ENCODE assay signal across 9 cellular contexts in genomic region chr2:69163109-69163508, GRCh38.
A peak's percentile ranks its signal among the peaks of the same experiment; 100 is the strongest.
DNase-seq lines count a peak whose midpoint lies in the region; ATAC-seq and TF ChIP-seq lines count a peak whose summit lies in the region.
"Had no signal": no experiment of that assay in that cellular context is flagged by ENCODE, and none has a peak within 500 bp of the region (broad histone marks: within the 10 kb centered on the region; RNA-seq: fewer than 3 reads in every experiment).

No MANE protein-coding gene starts in this region.

- no peak overlapping the region for H2AFZ ChIP-seq in mammary epithelial cell (ENCODE audit: low read depth, low read length)

- H3K9me3 ChIP-seq in mammary epithelial cell (replicated peaks; ENCODE audit: insufficient read depth, low read length) = no peaks in the 10 kb centered on the region

- H3K9ac ChIP-seq in mammary epithelial cell (ENCODE audit: insufficient read depth, low read length) (no peak overlapping the region), mesendoderm (ENCODE audit: low read length) (no peak overlapping the region)

- H3K79me2 ChIP-seq in mammary epithelial cell (ENCODE audit: insufficient read depth, low read length) (no peaks in the 10 kb centered on the region), mesendoderm (ENCODE audit: control insufficient read depth, insufficient read depth, low read length) (no peaks in the 10 kb centered on the region)

- H3K27me3 ChIP-seq in mammary epithelial cell (ENCODE audit: insufficient read depth, low read length) = no peaks in the 10 kb centered on the region
- no peaks in the 10 kb centered on the region for H3K27me3 ChIP-seq in mesendoderm (ENCODE audit: insufficient read depth, low read length, poor library complexity)

- TF ChIP-seq CTCF in mammary epithelial cell (conservative IDR thresholded peaks at IDR 0.05 in 1 of 2, IDR thresholded peaks at IDR 0.05 in 1 of 2; ENCODE audit: extremely low read depth in 1 of 2, insufficient read depth in 1 of 2, low read depth in 1 of 2, low read length in 2 of 2) = no peak
- TF ChIP-seq CTCF in GM10266 (IDR thresholded peaks at IDR 0.05; ENCODE audit: control insufficient read depth, insufficient read depth, low read depth, missing control alignments) = no peak

- H3K23ac ChIP-seq in mesendoderm (ENCODE audit: low read length) = no peak overlapping the region

- CTCF ChIA-PET in mammary epithelial cell (lab: Charles Lee; ENCODE audit: low non-redundant PET) = no interaction called here
- CTCF ChIA-PET in HEK293T (lab: Yijun Ruan, JAX) = no interaction called here

- H2BK15ac ChIP-seq in mesendoderm (replicated peaks; ENCODE audit: low read depth) = no peak overlapping the region

- no TSS peak for BruUV-seq in mammary epithelial cell (replicated peaks; lab: Mats Ljungman, UMichigan)

- H3K18ac ChIP-seq in mesendoderm (ENCODE audit: low read length) = peak overlapping the region; percentile 36

- H3K27ac ChIP-seq in mammary epithelial cell (ENCODE audit: insufficient read depth, low read depth, low read length) (peak overlapping the region; percentile 2), mesendoderm (ENCODE audit: low read depth, low read length) (peak overlapping the region; percentile 80)

- peak overlapping the region; percentile 34 for H3K4me2 ChIP-seq in mammary epithelial cell (ENCODE audit: insufficient read depth, low read depth, low read length)
- H3K4me2 ChIP-seq in mesendoderm (ENCODE audit: low read length) = no peak overlapping the region

- dilution Hi-C loops in mammary epithelial cell (cut with HindIII; ENCODE audit: low sequenced_read_pairs) = no loop called here

- H2BK120ac ChIP-seq in mesendoderm (ENCODE audit: low read depth, low read length) = peak overlapping the region; percentile 65

- no peaks in the 10 kb centered on the region for H4K20me1 ChIP-seq in mammary epithelial cell (ENCODE audit: insufficient read depth, low read length)

- no peak overlapping the region for H4K8ac ChIP-seq in mesendoderm (ENCODE audit: low read depth, low read length)

- ATAC-seq in HG03442 (IDR thresholded peaks at IDR 0.05; ENCODE audit: unreplicated experiment) (no peak), HG03025 (IDR thresholded peaks at IDR 0.05; ENCODE audit: low FRiP score, unreplicated experiment) (no peak)

- no peaks in the 10 kb centered on the region for H3K79me1 ChIP-seq in mesendoderm (ENCODE audit: low read length)

- peak overlapping the region; percentile 35 for H3K56ac ChIP-seq in mesendoderm (ENCODE audit: low read length)

- H4K5ac ChIP-seq in mesendoderm (ENCODE audit: low read length) = no peak overlapping the region

- in situ Hi-C loops in mammary epithelial cell (cut with MboI; ENCODE audit: low sequenced_read_pairs in 2 of 2) = loop anchor here (5.0 kb wide), 1 partner anchor 139 kb away; no protein-coding TSS in a partner anchor

- H3K36me3 ChIP-seq in mammary epithelial cell (ENCODE audit: insufficient read depth, low read length) (no peaks in the 10 kb centered on the region), mesendoderm (ENCODE audit: control insufficient read depth, insufficient read depth, low read length) (no peaks in the 10 kb centered on the region)

- H3K4me1 ChIP-seq in mammary epithelial cell (ENCODE audit: insufficient read depth, low read length) (peaks cover 46% of the 10 kb centered on the region), mesendoderm (ENCODE audit: control insufficient read depth, low read depth, low read length) (peaks cover 31% of the 10 kb centered on the region)

- peak; percentile 83 to 88 for DNase-seq in AML-193 (lab: John Stamatoyannopoulos, UW)
- peak; percentile 94 to 96 for DNase-seq in Kasumi-1 (lab: John Stamatoyannopoulos, UW)
- peak; percentile 55 for DNase-seq in mammary epithelial cell
- peak; percentile 92 for DNase-seq in mesendoderm
- DNase-seq in GM10266 (ENCODE audit: extremely low spot score) = no peak
- no peak for DNase-seq in HEK293T (ENCODE audit: extremely low spot score)
- DNase-seq: natural killer cell had no signal

- intact Hi-C loops in mammary epithelial cell (cut with micrococcal nuclease) = loop anchor here (5.0 kb wide), 2 partner anchors 44 to 221 kb away; no protein-coding TSS in a partner anchor

- POLR2A ChIA-PET in HEK293T (lab: Yijun Ruan, JAX) = no interaction called here

- H2AK5ac ChIP-seq in mesendoderm (ENCODE audit: low read length) = no peak overlapping the region

- 0% methylated on average over 6 of the region's 6 CpGs for WGBS in mammary epithelial cell (ENCODE audit: low coverage, missing lambda C conversion rate)
- WGBS in mesendoderm (ENCODE audit: extremely low coverage, insufficient coverage, low lambda C conversion rate) = no CpG with 5 or more reads among the region's 6 CpGs

- peak overlapping the region; percentile 88 for H2BK5ac ChIP-seq in mesendoderm (ENCODE audit: low read length)

- H3K4ac ChIP-seq in mesendoderm (ENCODE audit: low read depth, low read length) = peak overlapping the region; percentile 17

- H3K4me3 ChIP-seq in mammary epithelial cell (replicated peaks in 1 of 3; ENCODE audit: insufficient read depth in 1 of 3, low read depth in 2 of 3, low read length in 3 of 3) (no peak overlapping the region), mesendoderm (ENCODE audit: low read length) (no peak overlapping the region)

TF ChIP-seq in HEK293T, 16 proteins besides CTCF, POLR2A, EP300 and RAD21:
- no peak for TF ChIP-seq FOXK2 (IDR thresholded peaks at IDR 0.05)
- no peak for TF ChIP-seq LEF1 (IDR thresholded peaks at IDR 0.05; ENCODE audit: borderline replicate concordance)
- TF ChIP-seq NFRKB (IDR thresholded peaks at IDR 0.05) = no peak
- TF ChIP-seq CTBP1 (IDR thresholded peaks at IDR 0.05; ENCODE audit: borderline replicate concordance) = no peak
- no peak for TF ChIP-seq FOXA1 (IDR thresholded peaks at IDR 0.05)
- no peak for TF ChIP-seq TARDBP (IDR thresholded peaks at IDR 0.05)
- no peak for TF ChIP-seq SP1 (IDR thresholded peaks at IDR 0.05)
- no peak for TF ChIP-seq BHLHE40 (IDR thresholded peaks at IDR 0.05; ENCODE audit: borderline replicate concordance)
- TF ChIP-seq HDGF (IDR thresholded peaks at IDR 0.05; ENCODE audit: borderline replicate concordance) = no peak
- TF ChIP-seq PKNOX1 (IDR thresholded peaks at IDR 0.05) = no peak
- TF ChIP-seq ARNT (IDR thresholded peaks at IDR 0.05) = no peak
- no peak for TF ChIP-seq L3MBTL2 (conservative IDR thresholded peaks at IDR 0.05)
- no peak for TF ChIP-seq SUZ12 (IDR thresholded peaks at IDR 0.05)
- TF ChIP-seq ELF4 (IDR thresholded peaks at IDR 0.05) = no peak
- no peak for TF ChIP-seq FOXM1 (IDR thresholded peaks at IDR 0.05; ENCODE audit: borderline replicate concordance)

Comparison
In these comparisons a context has a peak if more than half of its experiments do, and no peak if none do; other contexts are left out.
1. DNase-seq: peak in AML-193 (2 of 2), Kasumi-1 (2 of 2), mammary epithelial cell (single experiment) and mesendoderm (single experiment); none in GM10266 (single experiment) and HEK293T (single experiment).